ENCODE assay signal across 8 cellular contexts in the genomic region with DNA sequence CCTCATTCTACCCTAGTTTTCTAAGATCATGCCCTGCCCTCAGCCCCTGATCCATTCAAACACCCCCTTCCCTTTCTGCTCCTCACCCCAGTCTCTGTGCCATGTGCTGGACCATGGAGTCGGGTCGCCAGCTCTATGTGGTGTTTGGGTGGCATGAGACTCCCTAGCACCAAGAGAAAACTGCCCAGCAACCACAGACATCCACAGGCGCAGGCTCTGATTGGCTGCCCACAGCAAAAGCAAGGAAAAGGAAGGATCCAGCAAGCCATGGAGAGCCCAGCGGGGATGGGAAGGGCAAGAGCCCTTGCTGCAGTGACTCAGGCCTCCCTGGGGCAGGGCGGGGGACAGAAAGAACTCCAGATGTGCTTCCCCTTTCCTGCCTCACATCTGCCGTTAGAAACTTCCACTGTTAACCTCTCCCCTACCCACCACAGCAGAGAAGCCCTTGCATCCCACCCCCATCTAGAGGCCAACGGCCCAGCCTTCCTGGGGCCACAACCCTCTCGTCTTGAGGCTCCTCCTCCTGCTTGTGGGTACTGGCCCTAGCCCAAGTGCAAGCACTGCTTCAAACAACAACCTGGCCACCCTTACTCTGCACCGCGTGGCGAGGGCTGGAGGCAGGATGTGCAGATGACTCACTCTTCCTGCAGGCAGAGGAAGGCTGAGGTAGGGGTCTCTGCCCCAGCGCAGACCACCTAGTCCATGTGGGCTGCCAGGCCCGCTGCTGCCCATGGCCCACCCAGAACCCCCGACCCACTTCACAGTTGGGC. TPM values are rescaled to one million over a fixed set of nuclear protein-coding genes. Genes with fewer than 3 reads are reported as not detected.
DNase-seq lines count a peak whose midpoint lies in the region; ATAC-seq and FAIRE-seq lines count a peak whose summit lies in the region.

No MANE protein-coding gene starts in this region.

- FAIRE-seq in TTC549 (lab: Jason Lieb, UNC): peak; percentile 36

- peak; percentile 39 for ATAC-seq in GM21576 (IDR thresholded peaks at IDR 0.05; ENCODE audit: unreplicated experiment)

- DNase-seq in Caki2 (ENCODE audit: low read depth) (peak; percentile 98), LoVo (ENCODE audit: low spot score) (peak; percentile 83), brain pericyte (ENCODE audit: low read depth, low spot score) (peak; percentile 89), iPS-NIHi11 (ENCODE audit: low spot score) (peak; percentile 80), smooth muscle cell of the brain vasculature (ENCODE audit: low read depth, low spot score) (peak; percentile 97), NCI-H146 treated with DMSO at 0.1 percent for 48 hours (lab: John Stamatoyannopoulos, UW; ENCODE audit: unreplicated experiment) (no peak)

- in situ Hi-C loops in Caki2 (cut with HindIII; ENCODE audit: low pct_unique_long_range_greater_than_20kb, low sequenced_read_pairs): no loop called here

RNA-seq across cellular contexts. Expression of gene AHNAK, which starts 9.7 kb away (rescaled TPM):
- 141 and 188 TPM in 2 replicates for total RNA-seq in Caki2 (2014; rRNA removed; shearing (Covaris generic); ENCODE audit: low replicate concordance)

RNA-seq across cellular contexts. Expression of gene EEF1G, which starts 17.4 kb away (rescaled TPM):
- 2,603 and 2,794 TPM in 2 replicates for total RNA-seq in Caki2 (2014; rRNA removed; shearing (Covaris generic); ENCODE audit: low replicate concordance)

RNA-seq across cellular contexts. Expression of gene TUT1, which starts 35.0 kb away (rescaled TPM):
- total RNA-seq in Caki2 (2014; rRNA removed; shearing (Covaris generic); ENCODE audit: low replicate concordance): 11.7 and 14.2 TPM in 2 replicates

RNA-seq across cellular contexts. Expression of gene MTA2, which starts 45.4 kb away (rescaled TPM):
- total RNA-seq in Caki2 (2014; rRNA removed; shearing (Covaris generic); ENCODE audit: low replicate concordance): 87.5 and 107 TPM in 2 replicates

RNA-seq across cellular contexts. Expression of gene EML3, which starts 56.3 kb away (rescaled TPM):
- 16.1 and 19.3 TPM in 2 replicates for total RNA-seq in Caki2 (2014; rRNA removed; shearing (Covaris generic); ENCODE audit: low replicate concordance)
